ENCODE assay signal across 12 cellular contexts in genomic region chr19:38695832-38696732, GRCh38. TPM values are rescaled to one million over a fixed set of nuclear protein-coding genes. Genes with fewer than 3 reads are reported as not detected.
DNase-seq lines count a peak whose midpoint lies in the region; ATAC-seq, FAIRE-seq and TF ChIP-seq lines count a peak whose summit lies in the region.
"Had no signal": no experiment of that assay in that cellular context is flagged by ENCODE, and none has a peak within 500 bp of the region (broad histone marks: within the 10 kb centered on the region; RNA-seq: fewer than 3 reads in every experiment).

No MANE protein-coding gene starts in this region.

- H3K36me3 Mint-ChIP-seq in activated CD4-positive, alpha-beta T cell treated with anti-CD3 and anti-CD28 coated beads, Interleukin-2, amount 10 ng/mL, durations not matched to agents 24 days and 14 days (ENCODE audit: low read depth): peaks cover 12% of the 10 kb centered on the region
- peaks cover 7% of the 10 kb centered on the region for H3K36me3 Mint-ChIP-seq in activated CD4-positive, alpha-beta T cell treated with anti-CD3 and anti-CD28 coated beads for 36 hours (ENCODE audit: low read depth)
- no peaks in the 10 kb centered on the region for H3K36me3 Mint-ChIP-seq in naive B cell

- no peaks in the 10 kb centered on the region for H3K27me3 Mint-ChIP-seq in activated CD4-positive, alpha-beta T cell treated with anti-CD3 and anti-CD28 coated beads, Interleukin-2, amount 10 ng/mL, durations not matched to agents 24 days and 14 days
- H3K27me3 Mint-ChIP-seq in activated CD4-positive, alpha-beta T cell treated with anti-CD3 and anti-CD28 coated beads for 36 hours: no peaks in the 10 kb centered on the region
- no peaks in the 10 kb centered on the region for H3K27me3 Mint-ChIP-seq in naive B cell
- H3K27me3 Mint-ChIP-seq: stimulated activated naive CD8-positive, alpha-beta T cell treated with anti-CD3 and anti-CD28 coated beads, Interleukin-15, Interleukin-2, amounts not matched to agents 100 ng/mL and 50 ng/mL, for 24 hours had no signal

- H3K27me3 ChIP-seq in transverse colon: no peaks in the 10 kb centered on the region

- WGBS in transverse colon (ENCODE audit: low coverage in 1 of 2), 2 donors: 81% methylated on average over 22 of the region's 22 CpGs; no CpG with 5 or more reads in 1 of the 2 donors

- H3K4me3 ChIP-seq in coronary artery (peak overlapping the region; percentile 42), transverse colon (no peak overlapping the region)

- TF ChIP-seq POLR2A in transverse colon (IDR thresholded peaks at IDR 0.05) (no peak), H54 (IDR thresholded peaks at IDR 0.05; ENCODE audit: low read depth, low read length) (no peak)

- TF ChIP-seq CTCF in coronary artery (IDR thresholded peaks at IDR 0.05) (no peak), transverse colon (IDR thresholded peaks at IDR 0.05) (no peak)

- no peak overlapping the region for H3K4me3 Mint-ChIP-seq in activated CD4-positive, alpha-beta T cell treated with anti-CD3 and anti-CD28 coated beads, Interleukin-2, amount 10 ng/mL, durations not matched to agents 24 days and 14 days
- H3K4me3 Mint-ChIP-seq in activated CD4-positive, alpha-beta T cell treated with anti-CD3 and anti-CD28 coated beads for 36 hours: no peak overlapping the region
- H3K4me3 Mint-ChIP-seq in naive B cell: peak overlapping the region in 4 of 8 donors; percentile 12 to 77 (median 69)
- H3K4me3 Mint-ChIP-seq: stimulated activated naive CD8-positive, alpha-beta T cell treated with anti-CD3 and anti-CD28 coated beads, Interleukin-15, Interleukin-2, amounts not matched to agents 100 ng/mL and 50 ng/mL, for 24 hours had no signal

- peaks cover 50 to 99% (median 95%) of the 10 kb centered on the region in 4 donors for H3K4me1 ChIP-seq in transverse colon

- H3K4me1 Mint-ChIP-seq in activated CD4-positive, alpha-beta T cell treated with anti-CD3 and anti-CD28 coated beads, Interleukin-2, amount 10 ng/mL, durations not matched to agents 24 days and 14 days: peaks cover 68% of the 10 kb centered on the region
- H3K4me1 Mint-ChIP-seq in activated CD4-positive, alpha-beta T cell treated with anti-CD3 and anti-CD28 coated beads for 36 hours: peaks cover 47% of the 10 kb centered on the region
- peaks cover 47 to 65% (median 64%) of the 10 kb centered on the region in 3 donors for H3K4me1 Mint-ChIP-seq in naive B cell

- H3K36me3 ChIP-seq in transverse colon: no peaks in the 10 kb centered on the region

- H3K9me3 ChIP-seq in transverse colon: no peaks in the 10 kb centered on the region

- CTCF ChIA-PET in activated CD4-positive, alpha-beta T cell treated with anti-CD3 and anti-CD28 coated beads for 36 hours (lab: Charles Lee): interaction anchor here (0.7 to 1.1 kb wide), 2 partner anchors 34 to 181 kb away, joined by 3 read pairs; no protein-coding TSS in a partner anchor

- ATAC-seq in activated CD4-positive, alpha-beta T cell treated with anti-CD3 and anti-CD28 coated beads for 36 hours: no peak
- no peak for ATAC-seq in naive B cell (ENCODE audit: low read depth in 2 of 2)

- intact Hi-C loops in activated CD4-positive, alpha-beta T cell treated with anti-CD3 and anti-CD28 coated beads, Interleukin-2, amount 10 ng/mL, durations not matched to agents 24 days and 14 days (cut with micrococcal nuclease): no loop called here
- intact Hi-C loops in activated CD4-positive, alpha-beta T cell treated with anti-CD3 and anti-CD28 coated beads for 36 hours (cut with DNase I, micrococcal nuclease): no loop called here
- intact Hi-C loops in transverse colon (cut with DNase I; ENCODE audit: low total_unique reads): no loop called here

- H3K27ac Mint-ChIP-seq in activated CD4-positive, alpha-beta T cell treated with anti-CD3 and anti-CD28 coated beads, Interleukin-2, amount 10 ng/mL, durations not matched to agents 24 days and 14 days: peak overlapping the region; percentile 4
- H3K27ac Mint-ChIP-seq in activated CD4-positive, alpha-beta T cell treated with anti-CD3 and anti-CD28 coated beads for 36 hours: no peak overlapping the region
- peak overlapping the region in 4 of 6 donors; percentile 57 to 87 (median 76) for H3K27ac Mint-ChIP-seq in naive B cell

- no peaks in the 10 kb centered on the region for H3K9me3 Mint-ChIP-seq in activated CD4-positive, alpha-beta T cell treated with anti-CD3 and anti-CD28 coated beads, Interleukin-2, amount 10 ng/mL, durations not matched to agents 24 days and 14 days
- no peaks in the 10 kb centered on the region for H3K9me3 Mint-ChIP-seq in activated CD4-positive, alpha-beta T cell treated with anti-CD3 and anti-CD28 coated beads for 36 hours (ENCODE audit: low read depth)
- H3K9me3 Mint-ChIP-seq in naive B cell: no peaks in the 10 kb centered on the region
- H3K9me3 Mint-ChIP-seq: stimulated activated naive CD8-positive, alpha-beta T cell treated with anti-CD3 and anti-CD28 coated beads, Interleukin-15, Interleukin-2, amounts not matched to agents 100 ng/mL and 50 ng/mL, for 24 hours had no signal

- POLR2A ChIA-PET in activated CD4-positive, alpha-beta T cell treated with anti-CD3 and anti-CD28 coated beads for 36 hours (lab: Charles Lee): no interaction called here

- no peak for DNase-seq in activated CD4-positive, alpha-beta T cell treated with anti-CD3 and anti-CD28 coated beads, Interleukin-2, amount 10 ng/mL, durations not matched to agents 24 days and 14 days
- no peak for DNase-seq in activated CD4-positive, alpha-beta T cell treated with anti-CD3 and anti-CD28 coated beads for 36 hours
- DNase-seq in coronary artery (ENCODE audit: low spot score): no peak
- DNase-seq in naive B cell: no peak
- no peak for DNase-seq in transverse colon
- no peak for DNase-seq in stimulated activated CD4-positive, alpha-beta T cell treated with anti-CD3 and anti-CD28 coated beads, Interleukin-4, amount 100 ng/mL, for 24 hours
- DNase-seq in NCI-H2227 treated with DMSO at 0.1 percent for 48 hours (lab: John Stamatoyannopoulos, UW): no peak
- no peak for DNase-seq in H54 (ENCODE audit: insufficient read length, low spot score)
- DNase-seq: dermis blood vessel endothelial cell had no signal

- in situ Hi-C loops in transverse colon (cut with MboI; ENCODE audit: low pct_ligation_motif_present in 1 of 4, low pct_unique_long_range_greater_than_20kb in 1 of 4, low sequenced_read_pairs in 3 of 4): no loop called here

- TF ChIP-seq EP300 in transverse colon (IDR thresholded peaks at IDR 0.05; ENCODE audit: low read depth): no peak

- no peak for FAIRE-seq in H54 (lab: Jason Lieb, UNC)
- FAIRE-seq: A204.1, G401.6 had no signal

- H3K27ac ChIP-seq in coronary artery (peak overlapping the region; percentile 97), transverse colon (peak overlapping the region; percentile 87 to 94 (median 92))

RNA-seq across cellular contexts. Expression of gene CAPN12, which starts 48.2 kb away (rescaled TPM):
- total RNA-seq in activated CD4-positive, alpha-beta T cell treated with anti-CD3 and anti-CD28 coated beads, Interleukin-2, amount 10 ng/mL, durations not matched to agents 24 days and 14 days: 3.2 and 3.5 TPM in 2 replicates
- total RNA-seq in activated CD4-positive, alpha-beta T cell treated with anti-CD3 and anti-CD28 coated beads for 36 hours: 1 to 10 TPM; 4.4 to 4.9 TPM
- polyA plus RNA-seq in naive B cell (ENCODE audit: low read depth in 6 of 6): 10 to 100 TPM in 4 of 6 donors, 1 to 10 TPM in 2; 3.3 to 25.4 (median 14.0) TPM
- total RNA-seq in transverse colon: 10 to 100 TPM in 2 of 4 donors, 1 to 10 TPM in 1, not detected in 1; 2.6 to 44.8 (median 14.4) TPM
- total RNA-seq: dermis blood vessel endothelial cell had no signal

RNA-seq across cellular contexts. Expression of gene ACTN4, which starts 48.6 kb away (rescaled TPM):
- 243 and 257 TPM in 2 replicates for total RNA-seq in activated CD4-positive, alpha-beta T cell treated with anti-CD3 and anti-CD28 coated beads, Interleukin-2, amount 10 ng/mL, durations not matched to agents 24 days and 14 days
- 100 to 1,000 TPM; 181 to 182 TPM for total RNA-seq in activated CD4-positive, alpha-beta T cell treated with anti-CD3 and anti-CD28 coated beads for 36 hours
- 10 to 100 TPM in 4 of 6 donors, 1 to 10 TPM in 2; 6.8 to 15.8 (median 10.6) TPM for polyA plus RNA-seq in naive B cell (ENCODE audit: low read depth in 6 of 6)
- total RNA-seq in transverse colon: 1,000 to 10,000 TPM in 1 of 4 donors, 100 to 1,000 TPM in 3; 458 to 1,080 (median 723) TPM
